12 cellular contexts compared by ENCODE assay signal in the genomic region with DNA sequence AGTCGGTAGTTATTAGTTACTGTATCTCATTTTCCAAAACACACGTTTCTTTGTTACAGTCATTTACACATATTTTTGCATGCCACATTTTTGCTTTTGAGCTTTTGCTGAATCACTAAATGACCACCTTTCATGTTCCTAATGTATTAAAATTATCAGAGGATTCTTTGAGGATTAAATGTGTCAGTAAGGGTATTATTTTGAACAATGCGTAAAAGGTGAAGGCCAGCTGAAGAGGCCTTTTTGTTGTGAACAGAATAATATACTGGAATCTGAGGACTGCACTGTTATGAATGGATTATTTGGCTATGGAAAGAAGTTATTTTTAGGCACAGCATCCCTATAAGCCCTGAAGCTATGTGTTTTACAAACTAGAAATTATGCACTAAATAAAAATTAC.
"Had no signal": no experiment of that assay in that cellular context is flagged by ENCODE, and none has a peak within 500 bp of the region (broad histone marks: within the 10 kb centered on the region; RNA-seq: fewer than 3 reads in every experiment).

No MANE protein-coding gene starts in this region.

- H3K9me3 Mint-ChIP-seq: activated naive CD4-positive, alpha-beta T cell treated with anti-CD3 and anti-CD28 coated beads, Interleukin-2, amount 50 U/mL, for 72 hours; activated T-cell treated with anti-CD3 and anti-CD28 coated beads, Interleukin-2, amount 50 U/mL, for 24 hours; naive B cell had no signal

- DNase-seq: activated effector memory CD4-positive, alpha-beta T cell treated with Interleukin-2 at 50 U/mL for 16 hours; activated T-cell treated with anti-CD3 and anti-CD28 coated beads, Interleukin-2, amount 50 U/mL, for 24 hours; dermis blood vessel endothelial cell; kidney; naive B cell; retina; small intestine; T-helper 2 cell; tibial artery had no signal

- H3K4me3 ChIP-seq: breast epithelium, tibial artery, vagina had no signal

- H3K27ac Mint-ChIP-seq: activated naive CD4-positive, alpha-beta T cell treated with anti-CD3 and anti-CD28 coated beads, Interleukin-2, amount 50 U/mL, for 72 hours; activated T-cell treated with anti-CD3 and anti-CD28 coated beads, Interleukin-2, amount 50 U/mL, for 24 hours; naive B cell had no signal

- H3K27me3 ChIP-seq: breast epithelium, tibial artery, vagina had no signal

- H3K4me1 ChIP-seq: breast epithelium had no signal

- ATAC-seq: activated naive CD4-positive, alpha-beta T cell treated with anti-CD3 and anti-CD28 coated beads, Interleukin-2, amount 50 U/mL, for 72 hours had no signal

- H3K9me3 ChIP-seq: breast epithelium, tibial artery, vagina had no signal

- H3K36me3 Mint-ChIP-seq: activated naive CD4-positive, alpha-beta T cell treated with anti-CD3 and anti-CD28 coated beads, Interleukin-2, amount 50 U/mL, for 72 hours; naive B cell had no signal

- H3K4me3 Mint-ChIP-seq: activated T-cell treated with anti-CD3 and anti-CD28 coated beads, Interleukin-2, amount 50 U/mL, for 24 hours; naive B cell had no signal

- H3K36me3 ChIP-seq: breast epithelium, tibial artery, vagina had no signal
